Comparison of ENCODE assay signal across 23 cellular contexts in genomic region chrX:108468486-108468885, GRCh38. TPM values are rescaled to one million over a fixed set of nuclear protein-coding genes. Genes with fewer than 3 reads are reported as not detected.
DNase-seq lines count a peak whose midpoint lies in the region; ATAC-seq lines count a peak whose summit lies in the region.
"Had no signal": no experiment of that assay in that cellular context is flagged by ENCODE, and none has a peak within 500 bp of the region (broad histone marks: within the 10 kb centered on the region; RNA-seq: fewer than 3 reads in every experiment).

No MANE protein-coding gene starts in this region.

- H3K4me3 ChIP-seq in mesenchymal stem cell (ENCODE audit: insufficient read depth in 1 of 2, low read depth in 1 of 2, low read length in 2 of 2): no peak overlapping the region
- H3K4me3 ChIP-seq: heart right ventricle had no signal

- H3K79me1 ChIP-seq in mesenchymal stem cell (replicated peaks; ENCODE audit: low read length, poor library complexity, severe bottlenecking): no peaks in the 10 kb centered on the region

- no peaks in the 10 kb centered on the region for H3K4me1 ChIP-seq in mesenchymal stem cell (ENCODE audit: control insufficient read depth, insufficient read depth, low read depth, low read length)
- H3K4me1 ChIP-seq: heart right ventricle had no signal

- no peaks in the 10 kb centered on the region for H3K27me3 ChIP-seq in mesenchymal stem cell (ENCODE audit: control insufficient read depth in 1 of 2, insufficient read depth in 1 of 2, low read length in 2 of 2)

- no peak overlapping the region for H2AFZ ChIP-seq in mesenchymal stem cell (ENCODE audit: low read depth, low read length)

- H3K18ac ChIP-seq in mesenchymal stem cell (ENCODE audit: low read depth in 1 of 2, low read length in 2 of 2): no peak overlapping the region

- H3K9me3 ChIP-seq in mesenchymal stem cell (ENCODE audit: control insufficient read depth, low read length): no peaks in the 10 kb centered on the region

- no peak overlapping the region for H3K9ac ChIP-seq in mesenchymal stem cell (ENCODE audit: low read length)

- WGBS in mesenchymal stem cell: 88% methylated on average over 1 of the region's 1 CpG

- no peak overlapping the region for H3K23ac ChIP-seq in mesenchymal stem cell (ENCODE audit: low read length in 2 of 2)

- ATAC-seq in HG02588 (IDR thresholded peaks at IDR 0.05; ENCODE audit: unreplicated experiment): no peak
- ATAC-seq: heart right ventricle; left lobe of liver; natural killer cell treated with Interleukin-12 subunit alpha and Interleukin-12 subunit beta and Interleukin-15 and Interleukin-18, amount 100 ng/mL, for 72 hours; T-cell had no signal

- DNase-seq in EH (ENCODE audit: low read depth) (peak; percentile 66), NCI-H226 (peak; percentile 16), dedifferentiated amniotic fluid mesenchymal stem cell (ENCODE audit: extremely low spot score) (peak; percentile 66), mesenchymal stem cell (peak; percentile 29), islet precursor cell (no peak), germinal center (ENCODE audit: low spot score) (no peak), hepatic stellate cell (ENCODE audit: low spot score) (no peak)
- DNase-seq: activated naive CD4-positive, alpha-beta T cell treated with anti-CD3 and anti-CD28 coated beads for 36 hours; activated T-cell treated with anti-CD3 and anti-CD28 coated beads, Interleukin-2, amount 50 U/mL, for 48 hours; anterior cingulate cortex; C1 segment of cervical spinal cord; effector CD8-positive, alpha-beta T cell; heart right ventricle; NCI-H1092 treated with DMSO at 0.1 percent for 48 hours; NCI-H2029; NCI-H345; OCI-M1; SHP77; substantia nigra; T-cell had no signal

- H3K4ac ChIP-seq in mesenchymal stem cell (ENCODE audit: low read depth in 1 of 2, low read length in 2 of 2): no peak overlapping the region

- no peak overlapping the region for H2AK5ac ChIP-seq in mesenchymal stem cell (ENCODE audit: low read length, severe bottlenecking)

- no peak overlapping the region for H3K4me2 ChIP-seq in mesenchymal stem cell (ENCODE audit: low read length, poor library complexity, severe bottlenecking)

- no peak overlapping the region for H3K27ac ChIP-seq in mesenchymal stem cell (ENCODE audit: low read length, poor library complexity, severe bottlenecking)
- H3K27ac ChIP-seq: heart right ventricle had no signal

- H3K36me3 ChIP-seq in mesenchymal stem cell (ENCODE audit: control insufficient read depth in 1 of 2, insufficient read depth in 2 of 2, low read depth in 1 of 2, low read length in 2 of 2): no peaks in the 10 kb centered on the region
- H3K36me3 ChIP-seq: heart right ventricle had no signal

- H2BK120ac ChIP-seq in mesenchymal stem cell (ENCODE audit: low read depth, low read length): no peak overlapping the region

- no peak overlapping the region for H4K91ac ChIP-seq in mesenchymal stem cell (ENCODE audit: low read length)

- no peak overlapping the region for H3K14ac ChIP-seq in mesenchymal stem cell (ENCODE audit: low read length in 2 of 2)

- H4K8ac ChIP-seq in mesenchymal stem cell (ENCODE audit: low read length): no peak overlapping the region

- no peak overlapping the region for H2BK12ac ChIP-seq in mesenchymal stem cell (ENCODE audit: low read length in 2 of 2)

- no peak overlapping the region for H2BK15ac ChIP-seq in mesenchymal stem cell (ENCODE audit: low read depth, poor library complexity, severe bottlenecking)

- no peak overlapping the region for H2BK5ac ChIP-seq in mesenchymal stem cell (ENCODE audit: low read depth, low read length, poor library complexity, severe bottlenecking)

RNA-seq across cellular contexts. Expression of gene COL4A5, which starts 28.8 kb away (rescaled TPM):
- polyA plus RNA-seq in mesenchymal stem cell (2013, experiment 1 of 2): 63.8 TPM
- 56.6 TPM for polyA plus RNA-seq in mesenchymal stem cell (2013, experiment 2 of 2)

RNA-seq across cellular contexts. Expression of gene COL4A6, which starts 30.3 kb away (rescaled TPM):
- polyA plus RNA-seq in mesenchymal stem cell (2013, experiment 1 of 2): 17.0 TPM
- 17.2 TPM for polyA plus RNA-seq in mesenchymal stem cell (2013, experiment 2 of 2)

Comparison
In these comparisons a context has a peak if more than half of its experiments do, and no peak if none do; other contexts are left out.
1. DNase-seq: peak in EH (single experiment), NCI-H226 (single experiment), dedifferentiated amniotic fluid mesenchymal stem cell (single experiment) and mesenchymal stem cell (single experiment); none in islet precursor cell (single experiment), germinal center (single experiment) and hepatic stellate cell (single experiment).